Comparison of ENCODE assay signal across 27 cellular contexts in the genomic region with DNA sequence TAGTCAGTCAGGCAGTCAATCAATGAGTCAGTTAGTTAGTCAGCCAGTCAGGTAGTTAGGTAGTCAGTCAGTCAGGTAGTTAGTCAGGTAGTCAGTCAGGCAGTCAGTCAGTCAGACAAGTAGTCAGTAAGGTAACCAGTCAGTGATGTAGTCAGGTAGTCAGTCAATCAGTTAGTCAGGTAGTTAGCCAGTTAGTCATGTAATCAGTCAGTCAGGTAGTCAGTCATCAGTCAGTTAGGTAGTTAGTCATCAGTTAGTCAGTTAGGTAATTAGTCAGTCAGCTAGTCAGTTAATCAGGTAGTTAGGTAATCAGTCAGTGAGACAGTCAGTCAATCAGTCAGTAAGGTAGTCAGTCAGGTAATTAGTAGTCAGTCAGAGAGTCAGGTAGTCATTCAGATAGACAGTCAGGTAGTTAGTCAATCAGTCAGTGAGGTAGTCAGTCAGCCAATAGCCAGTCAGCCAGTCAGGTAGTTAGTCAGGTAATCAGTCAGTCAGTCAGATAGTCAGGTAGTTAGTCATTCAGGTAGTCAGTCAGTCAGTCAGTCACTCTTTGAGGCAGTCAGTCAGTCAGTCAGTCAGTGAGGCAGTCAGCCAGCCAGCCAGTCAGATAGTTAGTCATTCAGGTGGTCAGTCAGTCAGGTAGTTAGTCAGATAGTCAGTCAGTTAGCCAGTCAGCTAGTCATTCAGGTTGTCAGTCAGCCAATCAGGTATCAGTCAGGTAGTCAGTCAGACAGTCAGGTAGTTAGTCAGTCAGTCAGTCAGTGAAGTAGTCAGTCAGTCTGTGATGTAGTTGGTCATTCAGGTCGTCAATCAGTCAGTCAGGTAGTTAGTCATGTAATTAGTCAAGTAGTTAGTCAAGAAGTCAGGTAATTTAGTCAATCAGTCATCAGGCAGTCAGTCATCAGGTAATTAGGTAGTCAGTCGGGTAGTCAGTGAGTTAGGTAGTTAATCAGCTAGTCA. TPM values are rescaled to one million over a fixed set of nuclear protein-coding genes. Genes with fewer than 3 reads are reported as not detected.
"Had no signal": no experiment of that assay in that cellular context is flagged by ENCODE, and none has a peak within 500 bp of the region (broad histone marks: within the 10 kb centered on the region; RNA-seq: fewer than 3 reads in every experiment).

No MANE protein-coding gene starts in this region.

- H3K27me3 ChIP-seq: cardiac muscle cell, neutrophil, pancreas, transverse colon had no signal

- ATAC-seq: activated CD8-positive, alpha-beta memory T cell treated with anti-CD3 and anti-CD28 coated beads, Interleukin-2, amount 10 ng/mL, durations not matched to agents 7 days and 5 days; activated CD8-positive, alpha-beta T cell treated with anti-CD3 and anti-CD28 coated beads for 36 hours; activated naive CD8-positive, alpha-beta T cell treated with anti-CD3 and anti-CD28 coated beads, Interleukin-2, amount 50 U/mL, for 24 hours; heart left ventricle; left colon; pancreas; psoas muscle; right cardiac atrium; T-cell had no signal

- FAIRE-seq: endometrium, keratinocyte, pancreas had no signal

- H3K9me3 Mint-ChIP-seq: activated CD8-positive, alpha-beta T cell treated with anti-CD3 and anti-CD28 coated beads for 36 hours; activated naive CD4-positive, alpha-beta T cell treated with anti-CD3 and anti-CD28 coated beads, Interleukin-2, amount 10 ng/mL, durations not matched to agents 7 days and 5 days; activated naive CD8-positive, alpha-beta T cell treated with anti-CD3 and anti-CD28 coated beads, Interleukin-2, amount 50 U/mL, for 24 hours; memory B cell; nephron; T-cell; T-helper 2 cell treated with Interferon-gamma antibody and Interleukin-4, amounts not matched to agents 5 μg/mL and 100 μg/mL, for 36 hours had no signal

- H3K27me3 Mint-ChIP-seq: activated CD8-positive, alpha-beta memory T cell treated with anti-CD3 and anti-CD28 coated beads, Interleukin-2, amount 10 ng/mL, durations not matched to agents 7 days and 5 days; activated CD8-positive, alpha-beta T cell treated with anti-CD3 and anti-CD28 coated beads for 36 hours; activated naive CD4-positive, alpha-beta T cell treated with anti-CD3 and anti-CD28 coated beads, Interleukin-2, amount 10 ng/mL, durations not matched to agents 7 days and 5 days; activated naive CD8-positive, alpha-beta T cell treated with anti-CD3 and anti-CD28 coated beads, Interleukin-2, amount 50 U/mL, for 24 hours; T-cell had no signal

- H3K4me3 Mint-ChIP-seq: activated CD8-positive, alpha-beta memory T cell treated with anti-CD3 and anti-CD28 coated beads, Interleukin-2, amount 10 ng/mL, durations not matched to agents 7 days and 5 days; activated CD8-positive, alpha-beta T cell treated with anti-CD3 and anti-CD28 coated beads for 36 hours; activated naive CD4-positive, alpha-beta T cell treated with anti-CD3 and anti-CD28 coated beads, Interleukin-2, amount 10 ng/mL, durations not matched to agents 7 days and 5 days; activated naive CD8-positive, alpha-beta T cell treated with anti-CD3 and anti-CD28 coated beads, Interleukin-2, amount 50 U/mL, for 24 hours; memory B cell; nephron; T-cell; T-helper 2 cell treated with Interferon-gamma antibody and Interleukin-4, amounts not matched to agents 5 μg/mL and 100 μg/mL, for 36 hours had no signal

- H3K4me3 ChIP-seq: cardiac muscle cell, heart left ventricle, pancreas, psoas muscle, transverse colon had no signal

- DNase-seq: activated CD4-positive, alpha-beta T cell treated with anti-CD3 and anti-CD28 coated beads for 4 hours; activated CD8-positive, alpha-beta memory T cell treated with anti-CD3 and anti-CD28 coated beads, Interleukin-2, amount 10 ng/mL, durations not matched to agents 7 days and 5 days; activated CD8-positive, alpha-beta T cell treated with anti-CD3 and anti-CD28 coated beads for 36 hours; activated effector memory CD4-positive, alpha-beta T cell treated with Interleukin-2 at 50 U/mL for 16 hours; activated naive CD4-positive, alpha-beta T cell treated with anti-CD3 and anti-CD28 coated beads, Interleukin-2, amount 10 ng/mL, durations not matched to agents 7 days and 5 days; activated naive CD8-positive, alpha-beta T cell treated with anti-CD3 and anti-CD28 coated beads, Interleukin-2, amount 50 U/mL, for 24 hours; left colon; psoas muscle; stimulated activated CD4-positive, alpha-beta T cell treated with anti-CD3 and anti-CD28 coated beads, Interleukin-4, amount 100 ng/mL, for 4 hours; T-cell had no signal

- H3K36me3 ChIP-seq: cardiac muscle cell, heart left ventricle, neutrophil, pancreas, transverse colon had no signal

- H3K4me1 Mint-ChIP-seq: activated CD8-positive, alpha-beta memory T cell treated with anti-CD3 and anti-CD28 coated beads, Interleukin-2, amount 10 ng/mL, durations not matched to agents 7 days and 5 days; activated naive CD4-positive, alpha-beta T cell treated with anti-CD3 and anti-CD28 coated beads, Interleukin-2, amount 10 ng/mL, durations not matched to agents 7 days and 5 days; activated naive CD8-positive, alpha-beta T cell treated with anti-CD3 and anti-CD28 coated beads, Interleukin-2, amount 50 U/mL, for 24 hours; memory B cell; nephron; T-cell had no signal

- H3K27ac Mint-ChIP-seq: activated CD8-positive, alpha-beta memory T cell treated with anti-CD3 and anti-CD28 coated beads, Interleukin-2, amount 10 ng/mL, durations not matched to agents 7 days and 5 days; activated CD8-positive, alpha-beta T cell treated with anti-CD3 and anti-CD28 coated beads for 36 hours; activated naive CD4-positive, alpha-beta T cell treated with anti-CD3 and anti-CD28 coated beads, Interleukin-2, amount 10 ng/mL, durations not matched to agents 7 days and 5 days; activated naive CD8-positive, alpha-beta T cell treated with anti-CD3 and anti-CD28 coated beads, Interleukin-2, amount 50 U/mL, for 24 hours; memory B cell; nephron; T-cell; T-helper 2 cell treated with Interferon-gamma antibody and Interleukin-4, amounts not matched to agents 5 μg/mL and 100 μg/mL, for 36 hours had no signal

RNA-seq across cellular contexts. Expression of a gene that starts 15.3 kb away (rescaled TPM):
- total RNA-seq: activated CD8-positive, alpha-beta memory T cell treated with anti-CD3 and anti-CD28 coated beads, Interleukin-2, amount 10 ng/mL, durations not matched to agents 7 days and 5 days; activated CD8-positive, alpha-beta T cell treated with anti-CD3 and anti-CD28 coated beads for 36 hours; cardiac muscle cell; chondrocyte; epithelial cell of proximal tubule; fibroblast of villous mesenchyme; heart left ventricle; left colon; mononuclear cell; myocyte; pancreas; psoas muscle; right cardiac atrium; T-cell; temporal lobe; transverse colon had no signal

RNA-seq across cellular contexts. Expression of a gene that starts 26.6 kb away (rescaled TPM):
- total RNA-seq: activated CD8-positive, alpha-beta memory T cell treated with anti-CD3 and anti-CD28 coated beads, Interleukin-2, amount 10 ng/mL, durations not matched to agents 7 days and 5 days; activated CD8-positive, alpha-beta T cell treated with anti-CD3 and anti-CD28 coated beads for 36 hours; cardiac muscle cell; chondrocyte; epithelial cell of proximal tubule; fibroblast of villous mesenchyme; heart left ventricle; left colon; mononuclear cell; myocyte; pancreas; psoas muscle; right cardiac atrium; T-cell; temporal lobe; transverse colon had no signal

RNA-seq across cellular contexts. Expression of a gene that starts 33.9 kb away (rescaled TPM):
- total RNA-seq: activated CD8-positive, alpha-beta memory T cell treated with anti-CD3 and anti-CD28 coated beads, Interleukin-2, amount 10 ng/mL, durations not matched to agents 7 days and 5 days; activated CD8-positive, alpha-beta T cell treated with anti-CD3 and anti-CD28 coated beads for 36 hours; cardiac muscle cell; chondrocyte; epithelial cell of proximal tubule; fibroblast of villous mesenchyme; heart left ventricle; left colon; mononuclear cell; myocyte; pancreas; psoas muscle; right cardiac atrium; T-cell; temporal lobe; transverse colon had no signal

RNA-seq across cellular contexts. Expression of a gene that starts 48.8 kb away (rescaled TPM):
- total RNA-seq: activated CD8-positive, alpha-beta memory T cell treated with anti-CD3 and anti-CD28 coated beads, Interleukin-2, amount 10 ng/mL, durations not matched to agents 7 days and 5 days; activated CD8-positive, alpha-beta T cell treated with anti-CD3 and anti-CD28 coated beads for 36 hours; cardiac muscle cell; chondrocyte; epithelial cell of proximal tubule; fibroblast of villous mesenchyme; heart left ventricle; left colon; mononuclear cell; myocyte; pancreas; psoas muscle; right cardiac atrium; T-cell; temporal lobe; transverse colon had no signal

RNA-seq across cellular contexts. Expression of a gene that starts 55.7 kb away (rescaled TPM):
- total RNA-seq: activated CD8-positive, alpha-beta memory T cell treated with anti-CD3 and anti-CD28 coated beads, Interleukin-2, amount 10 ng/mL, durations not matched to agents 7 days and 5 days; activated CD8-positive, alpha-beta T cell treated with anti-CD3 and anti-CD28 coated beads for 36 hours; cardiac muscle cell; chondrocyte; epithelial cell of proximal tubule; fibroblast of villous mesenchyme; heart left ventricle; left colon; mononuclear cell; myocyte; pancreas; psoas muscle; right cardiac atrium; T-cell; temporal lobe; transverse colon had no signal
